19 cellular contexts compared by ENCODE assay signal in genomic region chr14:99179506-99179905, GRCh38.
A peak's percentile ranks its signal among the peaks of the same experiment; 100 is the strongest.
DNase-seq lines count a peak whose midpoint lies in the region; ATAC-seq and TF ChIP-seq lines count a peak whose summit lies in the region.
"Had no signal": no experiment of that assay in that cellular context is flagged by ENCODE, and none has a peak within 500 bp of the region (broad histone marks: within the 10 kb centered on the region; RNA-seq: fewer than 3 reads in every experiment).

No MANE protein-coding gene starts in this region.

- H3K36me3 Mint-ChIP-seq in activated CD4-positive, alpha-beta T cell treated with anti-CD3 and anti-CD28 coated beads, Interleukin-2, amount 10 ng/mL, durations not matched to agents 24 days and 14 days (ENCODE audit: low read depth): peaks cover 45% of the 10 kb centered on the region
- peaks cover 64 to 79% of the 10 kb centered on the region in 2 donors for H3K36me3 Mint-ChIP-seq in CD4-positive, alpha-beta memory T cell

- H3K4me1 ChIP-seq in CD4-positive, alpha-beta memory T cell (ENCODE audit: insufficient read depth, low read length): peaks cover 68% of the 10 kb centered on the region
- H3K4me1 ChIP-seq in tibial artery: no peaks in the 10 kb centered on the region
- H3K4me1 ChIP-seq: BE2C, parathyroid adenoma, upper lobe of right lung had no signal

- H3K4me1 Mint-ChIP-seq in activated CD4-positive, alpha-beta T cell treated with anti-CD3 and anti-CD28 coated beads, Interleukin-2, amount 10 ng/mL, durations not matched to agents 24 days and 14 days: peaks cover 67% of the 10 kb centered on the region
- H3K4me1 Mint-ChIP-seq in CD4-positive, alpha-beta memory T cell: peaks cover 49 to 77% (median 59%) of the 10 kb centered on the region in 4 donors

- CTCF ChIA-PET in CD4-positive, alpha-beta memory T cell (lab: Charles Lee; ENCODE audit: partially characterized antibody): interaction anchor here (1.0 to 1.9 kb wide), 4 partner anchors 8 to 1039 kb away, joined by 3 to 11 read pairs (median 6); no protein-coding TSS in a partner anchor

- no peaks in the 10 kb centered on the region for H3K27me3 ChIP-seq in CD4-positive, alpha-beta memory T cell (ENCODE audit: insufficient read depth, low read length)
- H3K27me3 ChIP-seq in tibial artery: peaks cover 0 to 9% of the 10 kb centered on the region in 2 donors
- H3K27me3 ChIP-seq: BE2C, upper lobe of right lung had no signal

- peak overlapping the region; percentile 1 for H3K4me3 Mint-ChIP-seq in activated CD4-positive, alpha-beta T cell treated with anti-CD3 and anti-CD28 coated beads, Interleukin-2, amount 10 ng/mL, durations not matched to agents 24 days and 14 days
- peak overlapping the region in 7 of 8 donors; percentile 21 to 88 (median 59) for H3K4me3 Mint-ChIP-seq in CD4-positive, alpha-beta memory T cell

- H3K27ac ChIP-seq in CD4-positive, alpha-beta memory T cell (ENCODE audit: low read depth, low read length): peak overlapping the region; percentile 49
- no peak overlapping the region for H3K27ac ChIP-seq in tibial artery
- H3K27ac ChIP-seq: parathyroid adenoma, upper lobe of right lung had no signal

- H3K9me3 ChIP-seq in CD4-positive, alpha-beta memory T cell (ENCODE audit: control insufficient read depth in 1 of 2, low read length in 2 of 2): no peaks in the 10 kb centered on the region
- H3K9me3 ChIP-seq in tibial artery: no peaks in the 10 kb centered on the region
- H3K9me3 ChIP-seq: BE2C, upper lobe of right lung had no signal

- ATAC-seq in HG03139 (IDR thresholded peaks at IDR 0.05; ENCODE audit: unreplicated experiment): no peak
- no peak for ATAC-seq in esophagus mucosa
- ATAC-seq: K562, right cardiac atrium, upper lobe of right lung had no signal

- no peaks in the 10 kb centered on the region for H3K9me3 Mint-ChIP-seq in activated CD4-positive, alpha-beta T cell treated with anti-CD3 and anti-CD28 coated beads, Interleukin-2, amount 10 ng/mL, durations not matched to agents 24 days and 14 days
- H3K9me3 Mint-ChIP-seq in CD4-positive, alpha-beta memory T cell: peaks cover 0 to 9% (median 1%) of the 10 kb centered on the region in 8 donors

- POLR2A ChIA-PET in CD4-positive, alpha-beta memory T cell (lab: Charles Lee; ENCODE audit: partially characterized antibody): interaction anchor here (1.0 to 87.2 kb wide), 6 partner anchors 9 to 1202 kb away, joined by 3 to 6015 read pairs (median 6); partner anchors contain the start of gene BCL11B

- intact Hi-C loops in activated CD4-positive, alpha-beta T cell treated with anti-CD3 and anti-CD28 coated beads, Interleukin-2, amount 10 ng/mL, durations not matched to agents 24 days and 14 days (cut with micrococcal nuclease): no loop called here
- intact Hi-C loops in CD4-positive, alpha-beta memory T cell (cut with micrococcal nuclease): no loop called here
- intact Hi-C loops in tibial artery (cut with DNase I; ENCODE audit: low total_unique reads): no loop called here

- peaks cover 71% of the 10 kb centered on the region for H3K36me3 ChIP-seq in CD4-positive, alpha-beta memory T cell (ENCODE audit: insufficient read depth, low read length)
- no peaks in the 10 kb centered on the region for H3K36me3 ChIP-seq in tibial artery
- H3K36me3 ChIP-seq: BE2C, upper lobe of right lung had no signal

- DNase-seq in activated CD4-positive, alpha-beta T cell treated with anti-CD3 and anti-CD28 coated beads, Interleukin-2, amount 10 ng/mL, durations not matched to agents 24 days and 14 days: no peak
- DNase-seq in activated CD4-positive, alpha-beta T cell treated with anti-CD3 and anti-CD28 coated beads for 4 hours: no peak
- peak in 1 of 5 donors; percentile 35 for DNase-seq in CD4-positive, alpha-beta memory T cell
- peak; percentile 47 for DNase-seq in activated CD8-positive, alpha-beta memory T cell treated with anti-CD3 and anti-CD28 coated beads, Interleukin-2, amount 50 U/mL, for 48 hours
- DNase-seq in mesenteric fat pad (ENCODE audit: low spot score): peak; percentile 20
- no peak for DNase-seq in tibial artery
- DNase-seq: amygdala; BE2C; MM.1S; NCI-H1694; NCI-H526 treated with DMSO at 0.1 percent for 48 hours; right cardiac atrium; stimulated activated CD4-positive, alpha-beta T cell treated with anti-CD3 and anti-CD28 coated beads, Interleukin-12 subunit alpha, Interleukin-12 subunit beta, amount 100 ng/mL, for 4 hours; stimulated activated CD4-positive, alpha-beta T cell treated with anti-CD3 and anti-CD28 coated beads, Interleukin-4, amount 100 ng/mL, for 4 hours; upper lobe of right lung had no signal

- H3K27ac Mint-ChIP-seq in activated CD4-positive, alpha-beta T cell treated with anti-CD3 and anti-CD28 coated beads, Interleukin-2, amount 10 ng/mL, durations not matched to agents 24 days and 14 days: peak overlapping the region; percentile 93
- H3K27ac Mint-ChIP-seq in CD4-positive, alpha-beta memory T cell: peak overlapping the region; percentile 83 to 94 (median 90)

- TF ChIP-seq CTCF in tibial artery (IDR thresholded peaks at IDR 0.05): no peak

- no peaks in the 10 kb centered on the region for H3K27me3 Mint-ChIP-seq in activated CD4-positive, alpha-beta T cell treated with anti-CD3 and anti-CD28 coated beads, Interleukin-2, amount 10 ng/mL, durations not matched to agents 24 days and 14 days
- H3K27me3 Mint-ChIP-seq in CD4-positive, alpha-beta memory T cell: no peaks in the 10 kb centered on the region

- H3K4me3 ChIP-seq in CD4-positive, alpha-beta memory T cell (ENCODE audit: low read length in 2 of 2): no peak overlapping the region
- H3K4me3 ChIP-seq in tibial artery: no peak overlapping the region
- H3K4me3 ChIP-seq: K562, upper lobe of right lung had no signal

Comparison
In these comparisons a context has a peak if more than half of its experiments do, and no peak if none do; other contexts are left out.
1. DNase-seq: peak in activated CD8-positive, alpha-beta memory T cell treated with anti-CD3 and anti-CD28 coated beads, Interleukin-2, amount 50 U/mL, for 48 hours (single experiment) and mesenteric fat pad (single experiment); none in activated CD4-positive, alpha-beta T cell treated with anti-CD3 and anti-CD28 coated beads, Interleukin-2, amount 10 ng/mL, durations not matched to agents 24 days and 14 days (single experiment), activated CD4-positive, alpha-beta T cell treated with anti-CD3 and anti-CD28 coated beads for 4 hours (0 of 2) and tibial artery (0 of 2).